ENCODE assay signal across 1 cellular context in the genomic region with DNA sequence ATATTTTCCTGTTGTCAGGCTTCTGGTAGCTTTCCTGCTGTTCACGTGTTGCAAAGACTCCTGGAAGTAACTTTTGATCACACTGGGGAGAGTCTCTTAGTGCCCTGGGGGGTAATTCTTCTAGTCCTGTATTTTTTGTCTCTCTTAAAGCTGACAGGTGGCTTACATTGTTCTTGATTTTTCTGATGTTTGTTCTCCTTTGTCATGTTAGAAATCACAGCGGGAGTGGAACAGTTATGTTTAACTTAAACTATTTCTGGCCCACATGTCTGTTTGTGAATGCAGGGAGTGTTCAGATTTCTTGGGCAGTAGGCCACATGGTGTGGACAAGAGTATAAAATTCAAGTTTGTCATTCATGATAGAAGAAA.
A peak's percentile ranks its signal among the peaks of the same experiment; 100 is the strongest.
TF ChIP-seq lines count a peak whose summit lies in the region.

No MANE protein-coding gene starts in this region.

TF ChIP-seq in GM23338, 12 proteins besides CTCF, POLR2A, EP300 and RAD21 (continued from another document):
- TF ChIP-seq, protein P1, sequence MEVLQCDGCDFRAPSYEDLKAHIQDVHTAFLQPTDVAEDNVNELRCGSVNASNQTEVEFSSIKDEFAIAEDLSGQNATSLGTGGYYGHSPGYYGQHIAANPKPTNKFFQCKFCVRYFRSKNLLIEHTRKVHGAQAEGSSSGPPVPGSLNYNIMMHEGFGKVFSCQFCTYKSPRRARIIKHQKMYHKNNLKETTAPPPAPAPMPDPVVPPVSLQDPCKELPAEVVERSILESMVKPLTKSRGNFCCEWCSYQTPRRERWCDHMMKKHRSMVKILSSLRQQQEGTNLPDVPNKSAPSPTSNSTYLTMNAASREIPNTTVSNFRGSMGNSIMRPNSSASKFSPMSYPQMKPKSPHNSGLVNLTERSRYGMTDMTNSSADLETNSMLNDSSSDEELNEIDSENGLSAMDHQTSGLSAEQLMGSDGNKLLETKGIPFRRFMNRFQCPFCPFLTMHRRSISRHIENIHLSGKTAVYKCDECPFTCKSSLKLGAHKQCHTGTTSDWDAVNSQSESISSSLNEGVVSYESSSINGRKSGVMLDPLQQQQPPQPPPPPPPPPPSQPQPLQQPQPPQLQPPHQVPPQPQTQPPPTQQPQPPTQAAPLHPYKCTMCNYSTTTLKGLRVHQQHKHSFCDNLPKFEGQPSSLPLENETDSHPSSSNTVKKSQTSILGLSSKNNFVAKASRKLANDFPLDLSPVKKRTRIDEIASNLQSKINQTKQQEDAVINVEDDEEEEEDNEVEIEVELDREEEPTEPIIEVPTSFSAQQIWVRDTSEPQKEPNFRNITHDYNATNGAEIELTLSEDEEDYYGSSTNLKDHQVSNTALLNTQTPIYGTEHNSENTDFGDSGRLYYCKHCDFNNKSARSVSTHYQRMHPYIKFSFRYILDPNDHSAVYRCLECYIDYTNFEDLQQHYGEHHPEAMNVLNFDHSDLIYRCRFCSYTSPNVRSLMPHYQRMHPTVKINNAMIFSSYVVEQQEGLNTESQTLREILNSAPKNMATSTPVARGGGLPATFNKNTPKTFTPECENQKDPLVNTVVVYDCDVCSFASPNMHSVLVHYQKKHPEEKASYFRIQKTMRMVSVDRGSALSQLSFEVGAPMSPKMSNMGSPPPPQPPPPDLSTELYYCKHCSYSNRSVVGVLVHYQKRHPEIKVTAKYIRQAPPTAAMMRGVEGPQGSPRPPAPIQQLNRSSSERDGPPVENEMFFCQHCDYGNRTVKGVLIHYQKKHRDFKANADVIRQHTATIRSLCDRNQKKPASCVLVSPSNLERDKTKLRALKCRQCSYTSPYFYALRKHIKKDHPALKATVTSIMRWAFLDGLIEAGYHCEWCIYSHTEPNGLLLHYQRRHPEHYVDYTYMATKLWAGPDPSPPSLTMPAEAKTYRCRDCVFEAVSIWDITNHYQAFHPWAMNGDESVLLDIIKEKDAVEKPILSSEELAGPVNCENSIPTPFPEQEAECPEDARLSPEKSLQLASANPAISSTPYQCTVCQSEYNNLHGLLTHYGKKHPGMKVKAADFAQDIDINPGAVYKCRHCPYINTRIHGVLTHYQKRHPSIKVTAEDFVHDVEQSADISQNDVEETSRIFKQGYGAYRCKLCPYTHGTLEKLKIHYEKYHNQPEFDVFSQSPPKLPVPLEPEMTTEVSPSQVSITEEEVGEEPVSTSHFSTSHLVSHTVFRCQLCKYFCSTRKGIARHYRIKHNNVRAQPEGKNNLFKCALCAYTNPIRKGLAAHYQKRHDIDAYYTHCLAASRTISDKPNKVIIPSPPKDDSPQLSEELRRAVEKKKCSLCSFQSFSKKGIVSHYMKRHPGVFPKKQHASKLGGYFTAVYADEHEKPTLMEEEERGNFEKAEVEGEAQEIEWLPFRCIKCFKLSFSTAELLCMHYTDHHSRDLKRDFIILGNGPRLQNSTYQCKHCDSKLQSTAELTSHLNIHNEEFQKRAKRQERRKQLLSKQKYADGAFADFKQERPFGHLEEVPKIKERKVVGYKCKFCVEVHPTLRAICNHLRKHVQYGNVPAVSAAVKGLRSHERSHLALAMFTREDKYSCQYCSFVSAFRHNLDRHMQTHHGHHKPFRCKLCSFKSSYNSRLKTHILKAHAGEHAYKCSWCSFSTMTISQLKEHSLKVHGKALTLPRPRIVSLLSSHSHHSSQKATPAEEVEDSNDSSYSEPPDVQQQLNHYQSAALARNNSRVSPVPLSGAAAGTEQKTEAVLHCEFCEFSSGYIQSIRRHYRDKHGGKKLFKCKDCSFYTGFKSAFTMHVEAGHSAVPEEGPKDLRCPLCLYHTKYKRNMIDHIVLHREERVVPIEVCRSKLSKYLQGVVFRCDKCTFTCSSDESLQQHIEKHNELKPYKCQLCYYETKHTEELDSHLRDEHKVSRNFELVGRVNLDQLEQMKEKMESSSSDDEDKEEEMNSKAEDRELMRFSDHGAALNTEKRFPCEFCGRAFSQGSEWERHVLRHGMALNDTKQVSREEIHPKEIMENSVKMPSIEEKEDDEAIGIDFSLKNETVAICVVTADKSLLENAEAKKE (CRISPR knock-in tag; IDR thresholded peaks at IDR 0.05) = no peak
- TF ChIP-seq EZH2 (IDR thresholded peaks at IDR 0.05; ENCODE audit: low read depth, unreplicated experiment) = no peak
- peak; percentile 21; the same call in 1 of the 2 replicates for TF ChIP-seq CREB1 (CRISPR knock-in tag; IDR thresholded peaks at IDR 0.05; ENCODE audit: low read depth)
- TF ChIP-seq NANOG (IDR thresholded peaks at IDR 0.05; ENCODE audit: borderline replicate concordance) = peak; percentile 30; the same call in 1 of the 2 replicates
- no peak for TF ChIP-seq STAT1 (IDR thresholded peaks at IDR 0.05; ENCODE audit: unreplicated experiment)
- no peak for TF ChIP-seq JUNB (IDR thresholded peaks at IDR 0.05; ENCODE audit: unreplicated experiment)
